ENCODE assay signal across 15 cellular contexts in the genomic region with DNA sequence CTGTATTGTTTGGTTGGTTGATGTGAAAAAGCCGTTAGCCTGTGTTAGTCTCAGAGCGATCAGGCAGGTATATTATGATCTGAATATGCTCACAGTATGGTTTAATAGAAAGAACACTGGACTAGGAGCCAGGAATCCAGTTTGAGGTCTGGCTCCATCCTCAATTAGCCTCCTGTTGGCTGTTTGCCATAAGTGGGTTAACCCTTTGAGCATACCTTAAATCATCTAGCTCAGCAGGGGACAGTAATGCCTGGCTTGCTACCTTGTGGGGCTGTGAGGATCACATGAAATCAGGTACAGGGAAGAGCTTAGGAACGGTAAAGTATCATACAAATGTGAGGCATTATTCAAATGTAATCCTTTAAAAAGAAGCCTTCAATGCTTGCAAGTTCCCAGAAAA.
"Had no signal": no experiment of that assay in that cellular context is flagged by ENCODE, and none has a peak within 500 bp of the region (broad histone marks: within the 10 kb centered on the region; RNA-seq: fewer than 3 reads in every experiment).

No MANE protein-coding gene starts in this region.

- H3K4me3 Mint-ChIP-seq: activated T-cell treated with anti-CD3 and anti-CD28 coated beads, Interleukin-2, amount 50 U/mL, for 24 hours; mesothelial cell of epicardium; stimulated activated effector memory CD8-positive, alpha-beta T cell treated with anti-CD3 and anti-CD28 coated beads, Interleukin-12 subunit alpha, Interleukin-12 subunit beta, amount 100 ng/mL, for 72 hours had no signal

- H3K9me3 ChIP-seq: right atrium auricular region, tibial artery, uterus had no signal

- H3K36me3 Mint-ChIP-seq: activated naive CD4-positive, alpha-beta T cell treated with anti-CD3 and anti-CD28 coated beads, Interleukin-2, amount 50 U/mL, for 72 hours; stimulated activated effector memory CD8-positive, alpha-beta T cell treated with anti-CD3 and anti-CD28 coated beads, Interleukin-12 subunit alpha, Interleukin-12 subunit beta, amount 100 ng/mL, for 72 hours had no signal

- H3K4me1 ChIP-seq: tibial artery, uterus had no signal

- ATAC-seq: activated CD4-positive, CD25-positive, alpha-beta regulatory T cell treated with anti-CD3 and anti-CD28 coated beads, Interleukin-2, amount 50 U/mL, for 24 hours had no signal

- H3K9me3 Mint-ChIP-seq: activated naive CD4-positive, alpha-beta T cell treated with anti-CD3 and anti-CD28 coated beads, Interleukin-2, amount 50 U/mL, for 72 hours; activated T-cell treated with anti-CD3 and anti-CD28 coated beads, Interleukin-2, amount 50 U/mL, for 24 hours; mesothelial cell of epicardium; stimulated activated effector memory CD8-positive, alpha-beta T cell treated with anti-CD3 and anti-CD28 coated beads, Interleukin-12 subunit alpha, Interleukin-12 subunit beta, amount 100 ng/mL, for 72 hours had no signal

- H3K27me3 Mint-ChIP-seq: activated T-cell treated with anti-CD3 and anti-CD28 coated beads, Interleukin-2, amount 50 U/mL, for 24 hours had no signal

- H3K36me3 ChIP-seq: brain microvascular endothelial cell, uterus had no signal

- H3K4me3 ChIP-seq: right atrium auricular region, tibial artery, uterus had no signal

- H3K4me1 Mint-ChIP-seq: stimulated activated effector memory CD8-positive, alpha-beta T cell treated with anti-CD3 and anti-CD28 coated beads, Interleukin-12 subunit alpha, Interleukin-12 subunit beta, amount 100 ng/mL, for 72 hours had no signal

- H3K27ac Mint-ChIP-seq: activated naive CD4-positive, alpha-beta T cell treated with anti-CD3 and anti-CD28 coated beads, Interleukin-2, amount 50 U/mL, for 72 hours; activated T-cell treated with anti-CD3 and anti-CD28 coated beads, Interleukin-2, amount 50 U/mL, for 24 hours; mesothelial cell of epicardium; stimulated activated effector memory CD8-positive, alpha-beta T cell treated with anti-CD3 and anti-CD28 coated beads, Interleukin-12 subunit alpha, Interleukin-12 subunit beta, amount 100 ng/mL, for 72 hours had no signal

- DNase-seq: activated CD4-positive, alpha-beta T cell treated with anti-CD3 and anti-CD28 coated beads, Interleukin-2, amount 50 U/mL, for 4 hours; activated effector memory CD4-positive, alpha-beta T cell treated with Interleukin-2 at 50 U/mL for 16 hours; activated T-cell treated with anti-CD3 and anti-CD28 coated beads, Interleukin-2, amount 50 U/mL, for 24 hours; amygdala; brain microvascular endothelial cell; effector memory CD4-positive, alpha-beta T cell; hippocampal formation; kidney glomerular epithelial cell; tibial artery; uterus had no signal
